In the genomic region with DNA sequence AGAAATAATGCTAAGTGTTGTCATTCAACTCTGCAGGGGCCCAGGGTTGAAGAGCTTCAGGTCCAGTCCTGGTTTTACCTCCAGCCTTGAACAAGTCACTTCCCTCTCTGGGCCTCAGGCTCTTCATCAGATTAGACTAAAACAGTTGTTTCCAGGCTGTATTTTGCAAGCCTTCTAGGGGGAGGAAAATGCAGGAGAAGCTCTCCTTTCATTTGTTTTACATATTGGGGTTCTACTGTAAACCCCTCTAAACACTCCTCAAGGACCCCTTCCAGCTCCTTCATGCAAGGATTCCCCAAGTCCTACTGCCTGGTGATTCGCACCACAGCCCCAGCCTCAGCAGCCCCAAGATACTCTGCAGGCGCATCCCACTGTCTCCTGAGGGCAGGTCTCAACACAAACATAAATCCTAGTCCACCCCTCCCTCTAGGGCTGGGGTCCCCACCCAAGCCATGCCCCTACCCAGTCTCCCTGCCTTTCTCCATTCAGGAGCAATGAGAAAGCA, we compare ENCODE assay signal across 1 cellular context.
A peak's percentile ranks its signal among the peaks of the same experiment; 100 is the strongest.
TF ChIP-seq lines count a peak whose summit lies in the region.

No MANE protein-coding gene starts in this region.

TF ChIP-seq in K562, 482 proteins besides CTCF, POLR2A, EP300 and RAD21 (continued from another document and continues in another):
- TF ChIP-seq, protein P1, sequence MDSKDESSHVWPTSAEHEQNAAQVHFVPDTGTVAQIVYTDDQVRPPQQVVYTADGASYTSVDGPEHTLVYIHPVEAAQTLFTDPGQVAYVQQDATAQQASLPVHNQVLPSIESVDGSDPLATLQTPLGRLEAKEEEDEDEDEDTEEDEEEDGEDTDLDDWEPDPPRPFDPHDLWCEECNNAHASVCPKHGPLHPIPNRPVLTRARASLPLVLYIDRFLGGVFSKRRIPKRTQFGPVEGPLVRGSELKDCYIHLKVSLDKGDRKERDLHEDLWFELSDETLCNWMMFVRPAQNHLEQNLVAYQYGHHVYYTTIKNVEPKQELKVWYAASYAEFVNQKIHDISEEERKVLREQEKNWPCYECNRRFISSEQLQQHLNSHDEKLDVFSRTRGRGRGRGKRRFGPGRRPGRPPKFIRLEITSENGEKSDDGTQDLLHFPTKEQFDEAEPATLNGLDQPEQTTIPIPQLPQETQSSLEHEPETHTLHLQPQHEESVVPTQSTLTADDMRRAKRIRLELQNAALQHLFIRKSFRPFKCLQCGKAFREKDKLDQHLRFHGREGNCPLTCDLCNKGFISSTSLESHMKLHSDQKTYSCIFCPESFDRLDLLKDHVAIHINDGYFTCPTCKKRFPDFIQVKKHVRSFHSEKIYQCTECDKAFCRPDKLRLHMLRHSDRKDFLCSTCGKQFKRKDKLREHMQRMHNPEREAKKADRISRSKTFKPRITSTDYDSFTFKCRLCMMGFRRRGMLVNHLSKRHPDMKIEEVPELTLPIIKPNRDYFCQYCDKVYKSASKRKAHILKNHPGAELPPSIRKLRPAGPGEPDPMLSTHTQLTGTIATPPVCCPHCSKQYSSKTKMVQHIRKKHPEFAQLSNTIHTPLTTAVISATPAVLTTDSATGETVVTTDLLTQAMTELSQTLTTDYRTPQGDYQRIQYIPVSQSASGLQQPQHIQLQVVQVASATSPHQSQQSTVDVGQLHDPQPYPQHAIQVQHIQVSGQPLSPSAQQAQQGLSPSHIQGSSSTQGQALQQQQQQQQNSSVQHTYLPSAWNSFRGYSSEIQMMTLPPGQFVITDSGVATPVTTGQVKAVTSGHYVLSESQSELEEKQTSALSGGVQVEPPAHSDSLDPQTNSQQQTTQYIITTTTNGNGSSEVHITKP (IDR thresholded peaks at IDR 0.05; ENCODE audit: partially characterized antibody) = peak; percentile 36
- TF ChIP-seq ELF2 (CRISPR knock-in tag; IDR thresholded peaks at IDR 0.05) (no peak), RFX7 (CRISPR knock-in tag; IDR thresholded peaks at IDR 0.05) (no peak), NBN (IDR thresholded peaks at IDR 0.05; ENCODE audit: low read depth) (no peak; the same call in 1 of the 2 replicates), BDP1 (IDR thresholded peaks at IDR 0.05; ENCODE audit: insufficient read depth, insufficient read length) (no peak), ELF1 (tag; IDR thresholded peaks at IDR 0.05) (peak; percentile 28; the same call in 1 of the 2 replicates), ZNF717 (CRISPR knock-in tag; IDR thresholded peaks at IDR 0.05) (no peak), PPARD (CRISPR knock-in tag; IDR thresholded peaks at IDR 0.05) (no peak), ARHGAP35 (IDR thresholded peaks at IDR 0.05; ENCODE audit: partially characterized antibody) (no peak), TAF9B (IDR thresholded peaks at IDR 0.05; ENCODE audit: partially characterized antibody) (peak; percentile 47), HDGF (IDR thresholded peaks at IDR 0.05) (no peak), KAT8 (IDR thresholded peaks at IDR 0.05; ENCODE audit: low read depth) (no peak), RBM25 (IDR thresholded peaks at IDR 0.05; ENCODE audit: low read depth, low read length, severe bottlenecking) (no peak), HLTF (IDR thresholded peaks at IDR 0.05) (no peak), MED1 (CRISPR knock-in tag; IDR thresholded peaks at IDR 0.05; ENCODE audit: borderline replicate concordance) (no peak), SMC3 (conservative IDR thresholded peaks at IDR 0.05; ENCODE audit: insufficient read depth, low read depth, low read length) (no peak), ATF1 (CRISPR knock-in tag; IDR thresholded peaks at IDR 0.05) (no peak), ATF1 (tag; IDR thresholded peaks at IDR 0.05) (no peak), CSDE1 (IDR thresholded peaks at IDR 0.05) (no peak), NCOA1 (IDR thresholded peaks at IDR 0.05; ENCODE audit: low read depth) (no peak), PHTF2 (CRISPR knock-in tag; IDR thresholded peaks at IDR 0.05) (no peak), CEBPG (CRISPR knock-in tag; IDR thresholded peaks at IDR 0.05) (0 out of 2 replicates have a peak, but pooled peaks have one; percentile 38), CEBPG (tag; conservative IDR thresholded peaks at IDR 0.05 in 1 of 2, IDR thresholded peaks at IDR 0.05 in 1 of 2) (peak in 1 of 2 experiments; percentile 46; a peak in 2 of 4 replicates), PHF8 (IDR thresholded peaks at IDR 0.05; ENCODE audit: borderline replicate concordance, low read length) (peak; percentile 25; the same call in 1 of the 2 replicates), CC2D1A (IDR thresholded peaks at IDR 0.05) (no peak), JUN (IDR thresholded peaks at IDR 0.05; ENCODE audit: borderline replicate concordance, low read depth, low read length) (no peak), JUN (CRISPR knock-in tag; IDR thresholded peaks at IDR 0.05; ENCODE audit: borderline replicate concordance) (no peak), NCOR1 (IDR thresholded peaks at IDR 0.05) (peak; percentile 44), CREM (IDR thresholded peaks at IDR 0.05; ENCODE audit: low read depth) (peak; percentile 59)
- TF ChIP-seq, protein P2, sequence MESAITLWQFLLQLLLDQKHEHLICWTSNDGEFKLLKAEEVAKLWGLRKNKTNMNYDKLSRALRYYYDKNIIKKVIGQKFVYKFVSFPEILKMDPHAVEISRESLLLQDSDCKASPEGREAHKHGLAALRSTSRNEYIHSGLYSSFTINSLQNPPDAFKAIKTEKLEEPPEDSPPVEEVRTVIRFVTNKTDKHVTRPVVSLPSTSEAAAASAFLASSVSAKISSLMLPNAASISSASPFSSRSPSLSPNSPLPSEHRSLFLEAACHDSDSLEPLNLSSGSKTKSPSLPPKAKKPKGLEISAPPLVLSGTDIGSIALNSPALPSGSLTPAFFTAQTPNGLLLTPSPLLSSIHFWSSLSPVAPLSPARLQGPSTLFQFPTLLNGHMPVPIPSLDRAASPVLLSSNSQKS (CRISPR knock-in tag; IDR thresholded peaks at IDR 0.05) = no peak
- TF ChIP-seq, protein P3, sequence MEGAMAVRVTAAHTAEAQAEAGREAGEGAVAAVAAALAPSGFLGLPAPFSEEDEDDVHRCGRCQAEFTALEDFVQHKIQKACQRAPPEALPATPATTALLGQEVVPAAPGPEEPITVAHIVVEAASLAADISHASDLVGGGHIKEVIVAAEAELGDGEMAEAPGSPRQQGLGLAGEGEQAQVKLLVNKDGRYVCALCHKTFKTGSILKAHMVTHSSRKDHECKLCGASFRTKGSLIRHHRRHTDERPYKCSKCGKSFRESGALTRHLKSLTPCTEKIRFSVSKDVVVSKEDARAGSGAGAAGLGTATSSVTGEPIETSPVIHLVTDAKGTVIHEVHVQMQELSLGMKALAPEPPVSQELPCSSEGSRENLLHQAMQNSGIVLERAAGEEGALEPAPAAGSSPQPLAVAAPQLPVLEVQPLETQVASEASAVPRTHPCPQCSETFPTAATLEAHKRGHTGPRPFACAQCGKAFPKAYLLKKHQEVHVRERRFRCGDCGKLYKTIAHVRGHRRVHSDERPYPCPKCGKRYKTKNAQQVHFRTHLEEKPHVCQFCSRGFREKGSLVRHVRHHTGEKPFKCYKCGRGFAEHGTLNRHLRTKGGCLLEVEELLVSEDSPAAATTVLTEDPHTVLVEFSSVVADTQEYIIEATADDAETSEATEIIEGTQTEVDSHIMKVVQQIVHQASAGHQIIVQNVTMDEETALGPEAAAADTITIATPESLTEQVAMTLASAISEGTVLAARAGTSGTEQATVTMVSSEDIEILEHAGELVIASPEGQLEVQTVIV (CRISPR knock-in tag; IDR thresholded peaks at IDR 0.05; ENCODE audit: borderline replicate concordance) = no peak
- TF ChIP-seq, protein P4, sequence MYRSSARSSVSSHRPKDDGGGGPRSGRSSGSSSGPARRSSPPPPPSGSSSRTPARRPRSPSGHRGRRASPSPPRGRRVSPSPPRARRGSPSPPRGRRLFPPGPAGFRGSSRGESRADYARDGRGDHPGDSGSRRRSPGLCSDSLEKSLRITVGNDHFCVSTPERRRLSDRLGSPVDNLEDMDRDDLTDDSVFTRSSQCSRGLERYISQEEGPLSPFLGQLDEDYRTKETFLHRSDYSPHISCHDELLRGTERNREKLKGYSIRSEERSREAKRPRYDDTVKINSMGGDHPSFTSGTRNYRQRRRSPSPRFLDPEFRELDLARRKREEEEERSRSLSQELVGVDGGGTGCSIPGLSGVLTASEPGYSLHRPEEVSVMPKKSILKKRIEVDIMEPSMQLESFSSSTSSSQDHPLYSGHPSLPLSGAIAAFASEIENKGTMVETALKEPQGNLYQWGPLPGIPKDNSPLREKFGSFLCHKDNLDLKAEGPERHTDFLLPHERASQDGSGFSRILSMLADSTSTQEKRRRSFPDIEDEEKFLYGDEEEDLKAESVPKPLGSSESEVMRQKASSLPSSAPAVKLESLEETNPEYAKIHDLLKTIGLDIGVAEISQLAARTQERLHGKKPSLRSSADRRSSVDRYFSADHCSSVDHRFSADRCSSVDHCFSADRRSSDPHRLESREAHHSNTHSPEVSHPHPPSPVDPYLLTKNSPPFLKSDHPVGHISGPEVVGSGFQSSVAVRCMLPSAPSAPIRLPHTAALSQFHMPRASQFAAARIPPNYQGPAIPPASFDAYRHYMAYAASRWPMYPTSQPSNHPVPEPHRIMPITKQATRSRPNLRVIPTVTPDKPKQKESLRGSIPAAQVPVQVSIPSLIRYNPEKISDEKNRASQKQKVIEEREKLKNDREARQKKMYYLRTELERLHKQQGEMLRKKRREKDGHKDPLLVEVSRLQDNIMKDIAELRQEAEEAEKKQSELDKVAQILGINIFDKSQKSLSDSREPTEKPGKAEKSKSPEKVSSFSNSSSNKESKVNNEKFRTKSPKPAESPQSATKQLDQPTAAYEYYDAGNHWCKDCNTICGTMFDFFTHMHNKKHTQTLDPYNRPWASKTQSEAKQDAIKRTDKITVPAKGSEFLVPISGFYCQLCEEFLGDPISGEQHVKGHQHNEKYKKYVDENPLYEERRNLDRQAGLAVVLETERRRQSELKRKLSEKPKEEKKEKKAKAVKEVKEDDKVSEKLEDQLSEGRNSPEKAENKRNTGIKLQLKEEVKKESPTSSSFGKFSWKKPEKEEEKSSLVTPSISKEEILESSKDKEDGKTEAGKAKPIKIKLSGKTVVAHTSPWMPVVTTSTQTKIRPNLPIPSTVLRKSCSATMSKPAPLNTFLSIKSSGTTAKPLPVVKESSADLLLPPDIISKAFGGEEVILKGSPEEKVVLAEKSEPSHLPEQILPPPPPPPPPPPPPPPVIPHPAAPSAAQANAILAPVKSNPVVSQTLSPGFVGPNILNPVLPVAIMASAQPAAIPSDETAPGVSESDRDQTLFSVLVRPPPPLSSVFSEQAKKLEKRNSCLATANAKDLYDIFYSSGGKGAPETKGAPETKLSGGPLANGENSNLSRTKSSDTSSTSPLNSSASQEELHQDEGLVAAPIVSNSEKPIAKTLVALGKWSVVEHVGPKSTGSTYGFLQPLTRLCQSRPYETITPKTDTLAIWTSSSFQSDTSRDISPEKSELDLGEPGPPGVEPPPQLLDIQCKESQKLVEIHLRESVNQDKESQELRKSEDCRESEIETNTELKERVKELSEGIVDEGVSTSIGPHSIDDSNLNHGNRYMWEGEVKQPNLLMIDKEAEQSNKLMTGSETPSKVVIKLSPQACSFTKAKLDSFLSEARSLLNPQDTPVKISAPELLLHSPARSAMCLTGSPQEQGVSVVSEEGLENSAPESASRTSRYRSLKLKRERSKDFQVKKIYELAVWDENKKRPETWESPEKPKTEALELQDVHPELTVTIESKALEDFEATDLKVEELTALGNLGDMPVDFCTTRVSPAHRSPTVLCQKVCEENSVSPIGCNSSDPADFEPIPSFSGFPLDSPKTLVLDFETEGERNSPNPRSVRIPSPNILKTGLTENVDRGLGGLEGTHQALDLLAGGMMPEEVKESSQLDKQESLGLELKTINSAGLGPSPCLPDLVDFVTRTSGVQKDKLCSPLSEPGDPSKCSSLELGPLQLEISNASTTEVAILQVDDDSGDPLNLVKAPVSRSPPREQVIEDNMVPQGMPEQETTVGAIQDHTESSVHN (IDR thresholded peaks at IDR 0.05; ENCODE audit: borderline replicate concordance in 1 of 2, low read depth in 1 of 2) = 0 out of 4 replicates have a peak, but pooled peaks of 1 of the 2 experiments have one; percentile 3
- TF ChIP-seq, protein P5, sequence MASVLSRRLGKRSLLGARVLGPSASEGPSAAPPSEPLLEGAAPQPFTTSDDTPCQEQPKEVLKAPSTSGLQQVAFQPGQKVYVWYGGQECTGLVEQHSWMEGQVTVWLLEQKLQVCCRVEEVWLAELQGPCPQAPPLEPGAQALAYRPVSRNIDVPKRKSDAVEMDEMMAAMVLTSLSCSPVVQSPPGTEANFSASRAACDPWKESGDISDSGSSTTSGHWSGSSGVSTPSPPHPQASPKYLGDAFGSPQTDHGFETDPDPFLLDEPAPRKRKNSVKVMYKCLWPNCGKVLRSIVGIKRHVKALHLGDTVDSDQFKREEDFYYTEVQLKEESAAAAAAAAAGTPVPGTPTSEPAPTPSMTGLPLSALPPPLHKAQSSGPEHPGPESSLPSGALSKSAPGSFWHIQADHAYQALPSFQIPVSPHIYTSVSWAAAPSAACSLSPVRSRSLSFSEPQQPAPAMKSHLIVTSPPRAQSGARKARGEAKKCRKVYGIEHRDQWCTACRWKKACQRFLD (CRISPR knock-in tag; IDR thresholded peaks at IDR 0.05) = no peak; the same call in 1 of the 2 replicates
- TF ChIP-seq, protein P6, sequence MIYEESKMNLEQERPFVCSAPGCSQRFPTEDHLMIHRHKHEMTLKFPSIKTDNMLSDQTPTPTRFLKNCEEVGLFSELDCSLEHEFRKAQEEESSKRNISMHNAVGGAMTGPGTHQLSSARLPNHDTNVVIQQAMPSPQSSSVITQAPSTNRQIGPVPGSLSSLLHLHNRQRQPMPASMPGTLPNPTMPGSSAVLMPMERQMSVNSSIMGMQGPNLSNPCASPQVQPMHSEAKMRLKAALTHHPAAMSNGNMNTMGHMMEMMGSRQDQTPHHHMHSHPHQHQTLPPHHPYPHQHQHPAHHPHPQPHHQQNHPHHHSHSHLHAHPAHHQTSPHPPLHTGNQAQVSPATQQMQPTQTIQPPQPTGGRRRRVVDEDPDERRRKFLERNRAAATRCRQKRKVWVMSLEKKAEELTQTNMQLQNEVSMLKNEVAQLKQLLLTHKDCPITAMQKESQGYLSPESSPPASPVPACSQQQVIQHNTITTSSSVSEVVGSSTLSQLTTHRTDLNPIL (CRISPR knock-in tag; IDR thresholded peaks at IDR 0.05) = no peak
- TF ChIP-seq, protein P7, sequence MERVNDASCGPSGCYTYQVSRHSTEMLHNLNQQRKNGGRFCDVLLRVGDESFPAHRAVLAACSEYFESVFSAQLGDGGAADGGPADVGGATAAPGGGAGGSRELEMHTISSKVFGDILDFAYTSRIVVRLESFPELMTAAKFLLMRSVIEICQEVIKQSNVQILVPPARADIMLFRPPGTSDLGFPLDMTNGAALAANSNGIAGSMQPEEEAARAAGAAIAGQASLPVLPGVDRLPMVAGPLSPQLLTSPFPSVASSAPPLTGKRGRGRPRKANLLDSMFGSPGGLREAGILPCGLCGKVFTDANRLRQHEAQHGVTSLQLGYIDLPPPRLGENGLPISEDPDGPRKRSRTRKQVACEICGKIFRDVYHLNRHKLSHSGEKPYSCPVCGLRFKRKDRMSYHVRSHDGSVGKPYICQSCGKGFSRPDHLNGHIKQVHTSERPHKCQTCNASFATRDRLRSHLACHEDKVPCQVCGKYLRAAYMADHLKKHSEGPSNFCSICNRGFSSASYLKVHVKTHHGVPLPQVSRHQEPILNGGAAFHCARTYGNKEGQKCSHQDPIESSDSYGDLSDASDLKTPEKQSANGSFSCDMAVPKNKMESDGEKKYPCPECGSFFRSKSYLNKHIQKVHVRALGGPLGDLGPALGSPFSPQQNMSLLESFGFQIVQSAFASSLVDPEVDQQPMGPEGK (CRISPR knock-in tag; IDR thresholded peaks at IDR 0.05; ENCODE audit: borderline replicate concordance) = no peak
